Comparison of ENCODE assay signal across 18 cellular contexts in the genomic region with DNA sequence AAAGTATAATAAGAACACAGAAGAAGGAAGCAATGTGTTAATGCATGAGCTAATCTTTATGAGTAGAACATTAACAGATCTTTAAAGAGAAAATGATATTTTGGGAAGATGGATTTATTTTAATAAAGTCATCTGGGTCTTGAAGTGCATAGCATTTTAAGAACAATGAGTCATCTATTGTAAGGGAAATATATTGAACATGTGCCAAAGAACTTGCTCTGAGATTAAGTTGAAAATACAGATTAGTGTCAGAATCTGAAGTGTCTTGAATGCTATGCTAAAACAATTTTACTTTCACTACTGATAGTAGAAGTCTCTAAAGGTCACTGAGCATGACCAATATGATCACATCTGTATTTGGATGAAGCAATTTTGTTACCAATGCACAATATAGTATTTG.
DNase-seq lines count a peak whose midpoint lies in the region; ATAC-seq, FAIRE-seq and TF ChIP-seq lines count a peak whose summit lies in the region.
"Had no signal": no experiment of that assay in that cellular context is flagged by ENCODE, and none has a peak within 500 bp of the region (broad histone marks: within the 10 kb centered on the region; RNA-seq: fewer than 3 reads in every experiment).

No MANE protein-coding gene starts in this region.

- H3K27me3 Mint-ChIP-seq in Caco-2 (ENCODE audit: insufficient read depth, unreplicated experiment): no peaks in the 10 kb centered on the region
- H3K27me3 Mint-ChIP-seq in activated naive CD4-positive, alpha-beta T cell treated with anti-CD3 and anti-CD28 coated beads for 36 hours (ENCODE audit: low read depth): no peaks in the 10 kb centered on the region
- H3K27me3 Mint-ChIP-seq: CD4-positive, alpha-beta memory T cell had no signal

- no peak overlapping the region for H3K4me3 ChIP-seq in Caco-2 (ENCODE audit: low read depth, low read length)
- no peak overlapping the region for H3K4me3 ChIP-seq in bronchial epithelial cell (ENCODE audit: low read depth, low read length)
- H3K4me3 ChIP-seq in fibroblast of pulmonary artery (replicated peaks; ENCODE audit: low read depth, low read length): no peak overlapping the region
- H3K4me3 ChIP-seq: HAP-1 had no signal

- no peak for ATAC-seq in GM18517 (IDR thresholded peaks at IDR 0.05; ENCODE audit: unreplicated experiment)
- no peak for ATAC-seq in GM21390 (IDR thresholded peaks at IDR 0.05; ENCODE audit: unreplicated experiment)

- H3K4me3 Mint-ChIP-seq in Caco-2 (ENCODE audit: unreplicated experiment): no peak overlapping the region
- no peak overlapping the region for H3K4me3 Mint-ChIP-seq in activated naive CD4-positive, alpha-beta T cell treated with anti-CD3 and anti-CD28 coated beads for 36 hours
- H3K4me3 Mint-ChIP-seq: CD4-positive, alpha-beta memory T cell; HFFc6 had no signal

- CTCF ChIA-PET in Caco-2 (lab: Charles Lee): no interaction called here
- CTCF ChIA-PET in activated naive CD4-positive, alpha-beta T cell treated with anti-CD3 and anti-CD28 coated beads for 36 hours (lab: Charles Lee): no interaction called here

- no peaks in the 10 kb centered on the region for H3K27me3 ChIP-seq in Caco-2 (replicated peaks; ENCODE audit: control insufficient read depth, insufficient read depth, low read length)
- no peaks in the 10 kb centered on the region for H3K27me3 ChIP-seq in bronchial epithelial cell (ENCODE audit: control insufficient read depth, insufficient read depth, low read length)

- H3K4me1 Mint-ChIP-seq in Caco-2 (ENCODE audit: low read depth, unreplicated experiment): peaks cover 31% of the 10 kb centered on the region
- no peaks in the 10 kb centered on the region for H3K4me1 Mint-ChIP-seq in activated naive CD4-positive, alpha-beta T cell treated with anti-CD3 and anti-CD28 coated beads for 36 hours (ENCODE audit: low read depth)
- H3K4me1 Mint-ChIP-seq: CD4-positive, alpha-beta memory T cell had no signal

- BruUV-seq in Caco-2 (replicated peaks; lab: Mats Ljungman, UMichigan): no TSS peak

- peaks cover 30% of the 10 kb centered on the region for H3K4me1 ChIP-seq in Caco-2
- H3K4me1 ChIP-seq: HAP-1 had no signal

- no peak for FAIRE-seq in bronchial epithelial cell (lab: Jason Lieb, UNC)
- FAIRE-seq: G401.6, H54 had no signal

- no peak for TF ChIP-seq CTCF in Caco-2 (IDR thresholded peaks at IDR 0.05; ENCODE audit: insufficient read depth in 1 of 2, low read depth in 1 of 2, low read length in 1 of 2, severe bottlenecking in 1 of 2, unreplicated experiment in 1 of 2)
- TF ChIP-seq CTCF in bronchial epithelial cell (IDR thresholded peaks at IDR 0.05; ENCODE audit: insufficient read depth, low read length, severe bottlenecking): no peak
- no peak for TF ChIP-seq CTCF in fibroblast of pulmonary artery (IDR thresholded peaks at IDR 0.05; ENCODE audit: low read length, missing control alignments)

- intact Hi-C loops in Caco-2 (cut with micrococcal nuclease; ENCODE audit: unreplicated experiment): loop anchor here (5.0 kb wide), 1 partner anchor 270 kb away; no protein-coding TSS in a partner anchor
- intact Hi-C loops in activated naive CD4-positive, alpha-beta T cell treated with anti-CD3 and anti-CD28 coated beads for 36 hours (cut with micrococcal nuclease): no loop called here

- H3K9me3 Mint-ChIP-seq in Caco-2 (ENCODE audit: unreplicated experiment): peaks cover 44% of the 10 kb centered on the region
- H3K9me3 Mint-ChIP-seq in activated naive CD4-positive, alpha-beta T cell treated with anti-CD3 and anti-CD28 coated beads for 36 hours: peaks cover 11% of the 10 kb centered on the region

- POLR2A ChIA-PET in Caco-2 (lab: Charles Lee): no interaction called here

- H3K36me3 ChIP-seq in Caco-2 (ENCODE audit: control insufficient read depth, insufficient read depth, low read length) (no peaks in the 10 kb centered on the region), bronchial epithelial cell (ENCODE audit: control insufficient read depth, insufficient read depth, low read length) (no peaks in the 10 kb centered on the region)
- H3K36me3 ChIP-seq: HAP-1 had no signal

- H3K36me3 Mint-ChIP-seq in Caco-2 (ENCODE audit: insufficient read depth, unreplicated experiment): peaks cover 23% of the 10 kb centered on the region
- H3K36me3 Mint-ChIP-seq in activated naive CD4-positive, alpha-beta T cell treated with anti-CD3 and anti-CD28 coated beads for 36 hours (ENCODE audit: low read depth): no peaks in the 10 kb centered on the region
- H3K36me3 Mint-ChIP-seq: CD4-positive, alpha-beta memory T cell had no signal

- H3K9me3 ChIP-seq in Caco-2: peaks cover 20% of the 10 kb centered on the region
- H3K9me3 ChIP-seq: HAP-1 had no signal

- H3K27ac Mint-ChIP-seq in Caco-2 (ENCODE audit: unreplicated experiment): peak overlapping the region; percentile 95
- no peak overlapping the region for H3K27ac Mint-ChIP-seq in activated naive CD4-positive, alpha-beta T cell treated with anti-CD3 and anti-CD28 coated beads for 36 hours
- H3K27ac Mint-ChIP-seq: CD4-positive, alpha-beta memory T cell; HFFc6 had no signal

- DNase-seq in Caco-2 (no peak), HS-5 (ENCODE audit: low read depth) (peak; percentile 2), bronchial epithelial cell (ENCODE audit: low read depth) (peak; percentile 19), fibroblast of pulmonary artery (ENCODE audit: low read depth) (peak; percentile 52)
- DNase-seq in activated naive CD4-positive, alpha-beta T cell treated with anti-CD3 and anti-CD28 coated beads for 36 hours: no peak
- no peak for DNase-seq in effector CD8-positive, alpha-beta T cell (lab: John Stamatoyannopoulos, UW)
- DNase-seq: C1 segment of cervical spinal cord; CD4-positive, alpha-beta memory T cell; COR-L47; DMS153; DND-41; GOT3; HFFc6 had no signal

Comparison
In these comparisons a context has a peak if more than half of its experiments do, and no peak if none do; other contexts are left out.
1. DNase-seq: peak in HS-5 (single experiment), bronchial epithelial cell (single experiment) and fibroblast of pulmonary artery (single experiment); none in Caco-2 (0 of 2), activated naive CD4-positive, alpha-beta T cell treated with anti-CD3 and anti-CD28 coated beads for 36 hours (single experiment) and effector CD8-positive, alpha-beta T cell (single experiment).